ENCODE assay signal across 6 cellular contexts in genomic region chr4:75531536-75532143, GRCh38. TPM values are rescaled to one million over a fixed set of nuclear protein-coding genes. Genes with fewer than 3 reads are reported as not detected.
"Had no signal": no experiment of that assay in that cellular context is flagged by ENCODE, and none has a peak within 500 bp of the region (broad histone marks: within the 10 kb centered on the region; RNA-seq: fewer than 3 reads in every experiment).

No MANE protein-coding gene starts in this region.

RNA-seq across cellular contexts. Expression of gene ODAPH, which starts 24.2 kb away (rescaled TPM):
- total RNA-seq: activated B cell treated with CpG ODN at 0.5 μM for 24 hours; activated CD4-positive, alpha-beta T cell treated with anti-CD3 and anti-CD28 coated beads for 36 hours; activated CD8-positive, alpha-beta memory T cell treated with anti-CD3 and anti-CD28 coated beads for 36 hours; activated CD8-positive, alpha-beta T cell treated with anti-CD3 and anti-CD28 coated beads for 36 hours; activated CD8-positive, alpha-beta T cell treated with anti-CD3 and anti-CD28 coated beads, Interleukin-2, amount 10 ng/mL, durations not matched to agents 7 days and 5 days; WTC11 had no signal
